ENCODE assay signal across 25 cellular contexts in the genomic region with DNA sequence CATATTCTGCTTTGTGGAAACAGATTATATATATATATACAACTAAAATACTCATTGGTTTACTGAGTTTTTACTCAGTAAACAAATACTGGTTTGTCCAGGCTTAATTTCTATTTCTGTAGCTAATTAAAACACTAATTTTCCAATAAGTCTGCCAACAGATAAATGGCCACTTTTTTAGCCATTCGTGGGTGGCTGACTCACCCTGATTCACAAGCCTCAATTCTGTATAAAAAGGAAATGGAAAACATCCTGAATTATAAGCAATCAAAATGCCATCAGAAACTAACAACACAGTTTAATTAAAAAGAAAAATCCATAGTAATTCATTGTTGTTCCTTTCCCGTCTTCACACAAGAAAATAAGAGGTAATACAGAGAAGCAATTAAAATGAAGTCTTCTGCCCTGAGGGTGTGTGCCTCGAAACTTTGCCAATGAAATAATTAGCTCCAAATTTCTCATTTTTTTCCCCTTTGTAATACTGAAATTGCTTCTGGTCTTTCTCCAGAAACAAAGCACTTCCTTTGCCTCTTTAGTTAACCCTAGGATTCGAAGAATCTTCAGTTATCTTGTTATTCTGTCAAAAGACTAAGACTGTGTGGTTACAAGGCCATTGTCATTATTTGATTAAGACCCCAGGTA.
DNase-seq lines count a peak whose midpoint lies in the region; TF ChIP-seq lines count a peak whose summit lies in the region.
"Had no signal": no experiment of that assay in that cellular context is flagged by ENCODE, and none has a peak within 500 bp of the region (broad histone marks: within the 10 kb centered on the region; RNA-seq: fewer than 3 reads in every experiment).

No MANE protein-coding gene starts in this region.

- no peak overlapping the region for H3K27ac Mint-ChIP-seq in MCF 10A (ENCODE audit: low read depth, unreplicated experiment)
- H3K27ac Mint-ChIP-seq in activated CD4-positive, alpha-beta T cell treated with anti-CD3 and anti-CD28 coated beads, Interleukin-2, amount 10 ng/mL, durations not matched to agents 7 days and 5 days: no peak overlapping the region
- H3K27ac Mint-ChIP-seq: activated B cell treated with CpG ODN at 0.5 μM for 24 hours; activated naive CD8-positive, alpha-beta T cell treated with anti-CD3 and anti-CD28 coated beads, Interleukin-2, amount 10 ng/mL, durations not matched to agents 7 days and 5 days had no signal

- no peaks in the 10 kb centered on the region for H3K4me1 Mint-ChIP-seq in MCF 10A (ENCODE audit: insufficient read depth, unreplicated experiment)
- H3K4me1 Mint-ChIP-seq in activated CD4-positive, alpha-beta T cell treated with anti-CD3 and anti-CD28 coated beads, Interleukin-2, amount 10 ng/mL, durations not matched to agents 7 days and 5 days: no peaks in the 10 kb centered on the region
- H3K4me1 Mint-ChIP-seq: activated B cell treated with CpG ODN at 0.5 μM for 24 hours; activated naive CD8-positive, alpha-beta T cell treated with anti-CD3 and anti-CD28 coated beads, Interleukin-2, amount 10 ng/mL, durations not matched to agents 7 days and 5 days had no signal

- TF ChIP-seq POLR2A in breast epithelium (IDR thresholded peaks at IDR 0.05): no peak

- POLR2A ChIA-PET in MCF 10A (lab: Yijun Ruan, JAX): no interaction called here
- POLR2A ChIA-PET in activated CD4-positive, alpha-beta T cell treated with anti-CD3 and anti-CD28 coated beads, Interleukin-2, amount 10 ng/mL, durations not matched to agents 7 days and 5 days (lab: Charles Lee): no interaction called here

- H3K27me3 Mint-ChIP-seq in MCF 10A (ENCODE audit: insufficient read depth, unreplicated experiment): peaks cover 22% of the 10 kb centered on the region
- no peaks in the 10 kb centered on the region for H3K27me3 Mint-ChIP-seq in activated CD4-positive, alpha-beta T cell treated with anti-CD3 and anti-CD28 coated beads, Interleukin-2, amount 10 ng/mL, durations not matched to agents 7 days and 5 days
- H3K27me3 Mint-ChIP-seq: activated naive CD8-positive, alpha-beta T cell treated with anti-CD3 and anti-CD28 coated beads, Interleukin-2, amount 10 ng/mL, durations not matched to agents 7 days and 5 days had no signal

- no TSS peak for BruUV-seq in MCF 10A (replicated peaks; lab: Mats Ljungman, UMichigan)

- H3K4me3 Mint-ChIP-seq in MCF 10A (ENCODE audit: unreplicated experiment): no peak overlapping the region
- no peak overlapping the region for H3K4me3 Mint-ChIP-seq in activated CD4-positive, alpha-beta T cell treated with anti-CD3 and anti-CD28 coated beads, Interleukin-2, amount 10 ng/mL, durations not matched to agents 7 days and 5 days
- H3K4me3 Mint-ChIP-seq: activated B cell treated with CpG ODN at 0.5 μM for 24 hours; activated naive CD8-positive, alpha-beta T cell treated with anti-CD3 and anti-CD28 coated beads, Interleukin-2, amount 10 ng/mL, durations not matched to agents 7 days and 5 days; neural crest cell had no signal

- peak overlapping the region; percentile 73 to 80 for H3K27ac ChIP-seq in breast epithelium
- H3K27ac ChIP-seq: 22Rv1, C4-2B, gastrocnemius medialis, HL-60, SJCRH30, thoracic aorta had no signal

- TF ChIP-seq CTCF in breast epithelium (IDR thresholded peaks at IDR 0.05) (no peak), MCF 10A (IDR thresholded peaks at IDR 0.05; ENCODE audit: unreplicated experiment) (no peak), astrocyte of the spinal cord (IDR thresholded peaks at IDR 0.05; ENCODE audit: low read depth, low read length) (no peak), fibroblast of the aortic adventitia (IDR thresholded peaks at IDR 0.05; ENCODE audit: insufficient read depth, low read length) (no peak)

- H3K4me3 ChIP-seq in breast epithelium (peak overlapping the region in 1 of 3 donors; percentile 17), astrocyte of the spinal cord (ENCODE audit: low read depth, low read length) (no peak overlapping the region), fibroblast of the aortic adventitia (ENCODE audit: low read depth, low read length) (no peak overlapping the region)
- H3K4me3 ChIP-seq: gastrocnemius medialis, SJCRH30, thoracic aorta had no signal

- CTCF ChIA-PET in MCF 10A (lab: Yijun Ruan, JAX): no interaction called here
- CTCF ChIA-PET in activated CD4-positive, alpha-beta T cell treated with anti-CD3 and anti-CD28 coated beads, Interleukin-2, amount 10 ng/mL, durations not matched to agents 7 days and 5 days (lab: Charles Lee): no interaction called here

- H3K36me3 Mint-ChIP-seq in MCF 10A (ENCODE audit: insufficient read depth, unreplicated experiment): peaks cover 5% of the 10 kb centered on the region
- H3K36me3 Mint-ChIP-seq in activated CD4-positive, alpha-beta T cell treated with anti-CD3 and anti-CD28 coated beads, Interleukin-2, amount 10 ng/mL, durations not matched to agents 7 days and 5 days (ENCODE audit: low read depth): no peaks in the 10 kb centered on the region
- H3K36me3 Mint-ChIP-seq: activated naive CD8-positive, alpha-beta T cell treated with anti-CD3 and anti-CD28 coated beads, Interleukin-2, amount 10 ng/mL, durations not matched to agents 7 days and 5 days had no signal

- H3K9me3 ChIP-seq in breast epithelium: no peaks in the 10 kb centered on the region
- H3K9me3 ChIP-seq: gastrocnemius medialis, SJCRH30, thoracic aorta had no signal

- intact Hi-C loops in breast epithelium (cut with DNase I; ENCODE audit: low total_unique reads): no loop called here
- intact Hi-C loops in MCF 10A (cut with micrococcal nuclease): no loop called here

- H3K36me3 ChIP-seq in breast epithelium: no peaks in the 10 kb centered on the region
- H3K36me3 ChIP-seq: gastrocnemius medialis, SJCRH30, thoracic aorta had no signal

- in situ Hi-C loops in astrocyte of the spinal cord (cut with HindIII; ENCODE audit: low sequenced_read_pairs): no loop called here

- peaks cover 0 to 7% of the 10 kb centered on the region in 2 donors for H3K4me1 ChIP-seq in breast epithelium
- H3K4me1 ChIP-seq: gastrocnemius medialis, SJCRH30 had no signal

- H3K9me3 Mint-ChIP-seq in MCF 10A (ENCODE audit: unreplicated experiment): no peaks in the 10 kb centered on the region
- H3K9me3 Mint-ChIP-seq in activated CD4-positive, alpha-beta T cell treated with anti-CD3 and anti-CD28 coated beads, Interleukin-2, amount 10 ng/mL, durations not matched to agents 7 days and 5 days: no peaks in the 10 kb centered on the region
- H3K9me3 Mint-ChIP-seq: activated B cell treated with CpG ODN at 0.5 μM for 24 hours; activated naive CD8-positive, alpha-beta T cell treated with anti-CD3 and anti-CD28 coated beads, Interleukin-2, amount 10 ng/mL, durations not matched to agents 7 days and 5 days had no signal

- no peaks in the 10 kb centered on the region for H3K27me3 ChIP-seq in breast epithelium
- H3K27me3 ChIP-seq: gastrocnemius medialis had no signal

- DNase-seq in breast epithelium (ENCODE audit: low spot score in 2 of 2) (peak in 1 of 2 donors; percentile 37), MCF 10A (ENCODE audit: unreplicated experiment) (no peak), astrocyte of the spinal cord (ENCODE audit: low read depth, low spot score) (peak; percentile 61), fibroblast of the aortic adventitia (ENCODE audit: low read depth) (peak; percentile 35), NAMALWA (ENCODE audit: low spot score) (no peak), NCI-H146 (lab: John Stamatoyannopoulos, UW) (no peak), cerebellar cortex (ENCODE audit: low spot score) (no peak)
- no peak for DNase-seq in activated CD4-positive, alpha-beta T cell treated with anti-CD3 and anti-CD28 coated beads, Interleukin-2, amount 10 ng/mL, durations not matched to agents 7 days and 5 days
- DNase-seq: activated B cell treated with CpG ODN at 0.5 μM for 24 hours; activated naive CD8-positive, alpha-beta T cell treated with anti-CD3 and anti-CD28 coated beads, Interleukin-2, amount 10 ng/mL, durations not matched to agents 7 days and 5 days; DMS53; effector memory CD4-positive, alpha-beta T cell; gastrocnemius medialis; KG1; left colon; midbrain; NCI-H1105; NCI-H2171; NCI-H748 treated with DMSO at 0.1 percent for 48 hours; SJCRH30 had no signal

Comparison
In these comparisons a context has a peak if more than half of its experiments do, and no peak if none do; other contexts are left out.
1. DNase-seq: peak in astrocyte of the spinal cord (single experiment) and fibroblast of the aortic adventitia (single experiment); none in MCF 10A (single experiment), NAMALWA (single experiment), NCI-H146 (single experiment), activated CD4-positive, alpha-beta T cell treated with anti-CD3 and anti-CD28 coated beads, Interleukin-2, amount 10 ng/mL, durations not matched to agents 7 days and 5 days (single experiment) and cerebellar cortex (single experiment).